ENCODE assay signal across 8 cellular contexts in genomic region chr6:31441368-31442267, GRCh38. TPM values are rescaled to one million over a fixed set of nuclear protein-coding genes. Genes with fewer than 3 reads are reported as not detected.
A peak's percentile ranks its signal among the peaks of the same experiment; 100 is the strongest.
DNase-seq lines count a peak whose midpoint lies in the region; ATAC-seq, FAIRE-seq and TF ChIP-seq lines count a peak whose summit lies in the region.

No MANE protein-coding gene starts in this region.

- TF ChIP-seq CTCF in A549 (IDR thresholded peaks at IDR 0.05) (peak; percentile 68), GM06990 (IDR thresholded peaks at IDR 0.05; ENCODE audit: insufficient read depth, low read length, poor library complexity, severe bottlenecking) (peak; percentile 91)

- TF ChIP-seq RAD21 in A549 (conservative IDR thresholded peaks at IDR 0.05 in 1 of 2, IDR thresholded peaks at IDR 0.05 in 1 of 2): peak; percentile 71 to 75

- H3K27ac ChIP-seq in A549: no peak overlapping the region

- H3K27me3 ChIP-seq in GM06990 (replicated peaks; ENCODE audit: control insufficient read depth, insufficient read depth, low read length): no peaks in the 10 kb centered on the region

- 40% methylated on average over 12 of the region's 28 CpGs for WGBS in A549 (ENCODE audit: missing lambda C conversion rate)

- TF ChIP-seq POLR2A in A549 (IDR thresholded peaks at IDR 0.05; ENCODE audit: low read length) (no peak), erythroblast (IDR thresholded peaks at IDR 0.05; ENCODE audit: low read length) (no peak)

- CTCF ChIA-PET in A549 (lab: Yijun Ruan, JAX): interaction anchor here (0.6 to 5.4 kb wide), 11 partner anchors 10 to 210 kb away, joined by 3 to 108 read pairs (median 5); no protein-coding TSS in a partner anchor

- ATAC-seq in A549 (peak; percentile 96 to 99), HG02798 (IDR thresholded peaks at IDR 0.05; ENCODE audit: poor library complexity, unreplicated experiment) (no peak)

- no peak for FAIRE-seq in A549 (lab: Jason Lieb, UNC)

- POLR2A ChIA-PET in A549 (lab: Yijun Ruan, JAX): interaction anchor here (1.1 kb wide), 1 partner anchor 41 kb away, joined by 3 read pairs; no protein-coding TSS in a partner anchor

- H3K36me3 ChIP-seq in GM06990 (ENCODE audit: control insufficient read depth, insufficient read depth, low read length): no peaks in the 10 kb centered on the region

- H3K4me1 ChIP-seq in A549: no peaks in the 10 kb centered on the region

- DNase-seq in A549 (ENCODE audit: low read depth in 1 of 2, low spot score in 1 of 2) (peak; percentile 50 to 77), GM06990 (ENCODE audit: extremely low read depth, insufficient read length) (peak; percentile 56), NCI-H460 (ENCODE audit: extremely low read depth, low read depth) (peak; percentile 52), erythroblast (lab: John Stamatoyannopoulos, UW) (peak; percentile 65 to 84), mucosa of gallbladder (ENCODE audit: low spot score) (peak; percentile 84)
- DNase-seq in activated CD8-positive, alpha-beta memory T cell treated with anti-CD3 and anti-CD28 coated beads for 24 hours: peak; percentile 96
- peak; percentile 49 to 66 for DNase-seq in stimulated activated CD8-positive, alpha-beta memory T cell treated with anti-CD3 and anti-CD28 coated beads, Interleukin-7, amount 100 ng/mL, for 48 hours (ENCODE audit: extremely low read depth in 1 of 2, low read depth in 1 of 2)

- no peak for TF ChIP-seq EP300 in A549 (IDR thresholded peaks at IDR 0.05)

- peak overlapping the region; percentile 47 for H3K4me2 ChIP-seq in A549

- peaks cover 12% of the 10 kb centered on the region; the same call in 2 of the 3 replicates for H3K9me3 ChIP-seq in A549

- no peak overlapping the region for H3K4me3 ChIP-seq in A549
- no peak overlapping the region for H3K4me3 ChIP-seq in GM06990 (replicated peaks; ENCODE audit: low read depth, low read length)

TF ChIP-seq in A549, 52 proteins besides CTCF, POLR2A, EP300 and RAD21:
- TF ChIP-seq SMC3 (IDR thresholded peaks at IDR 0.05) (peak; percentile 73), HOXB13 (CRISPR knock-in tag; IDR thresholded peaks at IDR 0.05; ENCODE audit: low read depth) (no peak), RFX5 (IDR thresholded peaks at IDR 0.05) (no peak)

RNA-seq across cellular contexts. Expression of gene MICA, which starts 38.2 kb away (rescaled TPM):
- 20.5 and 22.7 TPM in 2 replicates for polyA plus RNA-seq in A549 (2011; rRNA removed)
- 23.5 and 23.7 TPM in 2 replicates for polyA plus RNA-seq in A549 (2012; cell fraction: cytosol; rRNA removed)
- polyA plus RNA-seq in A549 (2012; cell fraction: nucleus; rRNA removed): 27.0 and 27.4 TPM in 2 replicates
- 18.6 to 22.8 TPM (median 20.1 TPM) in 3 replicates for polyA plus RNA-seq in A549 (2017; fragmentation: RNase III; extraction: RNeasy Plus Mini Kit Qiagen cat#74134 plus additional on column Dnase treatment)
- 23.2 and 25.2 TPM in 2 replicates for polyA minus RNA-seq in A549 (2011; rRNA and poly(A)+ RNA removed)
- total RNA-seq in NCI-H460 (2014; rRNA removed; shearing (Covaris generic)): 13.7 and 15.2 TPM in 2 replicates
- polyA plus RNA-seq in NCI-H460 (2014; cell fraction: nucleus; rRNA removed): 24.9 and 29.7 TPM in 2 replicates
- total RNA-seq in mucosa of gallbladder: 31.7 TPM

RNA-seq across cellular contexts. Expression of gene MICB, which starts 56.3 kb away (rescaled TPM):
- polyA plus RNA-seq in A549 (2011; rRNA removed) (6.8 and 7.9 TPM in 2 replicates), A549 (2017; fragmentation: RNase III; extraction: RNeasy Plus Mini Kit Qiagen cat#74134 plus additional on column Dnase treatment) (5.9 to 7.0 TPM (median 6.8 TPM) in 3 replicates)
- polyA plus RNA-seq in A549 (2012; cell fraction: cytosol; rRNA removed): 5.5 and 6.3 TPM in 2 replicates
- 7.1 TPM in 2 replicates for polyA plus RNA-seq in A549 (2012; cell fraction: nucleus; rRNA removed)
- polyA minus RNA-seq in A549 (2011; rRNA and poly(A)+ RNA removed): 5.5 and 7.6 TPM in 2 replicates
- 6.5 and 6.8 TPM in 2 replicates for total RNA-seq in NCI-H460 (2014; rRNA removed; shearing (Covaris generic))
- 6.5 and 20.5 TPM in 2 replicates for polyA plus RNA-seq in NCI-H460 (2014; cell fraction: nucleus; rRNA removed)
- 2.7 TPM for total RNA-seq in mucosa of gallbladder
